1 cellular context compared by ENCODE assay signal in genomic region chr6:16470502-16471221, GRCh38.
TF ChIP-seq lines count a peak whose summit lies in the region.

No MANE protein-coding gene starts in this region.

TF ChIP-seq in IMR-90, 13 proteins besides CTCF, POLR2A, EP300 and RAD21:
- no peak for TF ChIP-seq MAZ (IDR thresholded peaks at IDR 0.05; ENCODE audit: borderline replicate concordance, low read depth, low read length)
- TF ChIP-seq SMC3 (IDR thresholded peaks at IDR 0.05; ENCODE audit: low read depth, low read length) = no peak
- no peak for TF ChIP-seq USF2 (IDR thresholded peaks at IDR 0.05; ENCODE audit: low read depth, low read length)
- no peak for TF ChIP-seq CEBPB (IDR thresholded peaks at IDR 0.05; ENCODE audit: low read depth, low read length)
- no peak for TF ChIP-seq MXI1 (IDR thresholded peaks at IDR 0.05; ENCODE audit: borderline replicate concordance, low read depth, low read length)
- TF ChIP-seq NFE2L2 (IDR thresholded peaks at IDR 0.05; ENCODE audit: low read depth, low read length) = no peak
- no peak for TF ChIP-seq RCOR1 (IDR thresholded peaks at IDR 0.05; ENCODE audit: insufficient replicate concordance, low read length)
